In the genomic region with DNA sequence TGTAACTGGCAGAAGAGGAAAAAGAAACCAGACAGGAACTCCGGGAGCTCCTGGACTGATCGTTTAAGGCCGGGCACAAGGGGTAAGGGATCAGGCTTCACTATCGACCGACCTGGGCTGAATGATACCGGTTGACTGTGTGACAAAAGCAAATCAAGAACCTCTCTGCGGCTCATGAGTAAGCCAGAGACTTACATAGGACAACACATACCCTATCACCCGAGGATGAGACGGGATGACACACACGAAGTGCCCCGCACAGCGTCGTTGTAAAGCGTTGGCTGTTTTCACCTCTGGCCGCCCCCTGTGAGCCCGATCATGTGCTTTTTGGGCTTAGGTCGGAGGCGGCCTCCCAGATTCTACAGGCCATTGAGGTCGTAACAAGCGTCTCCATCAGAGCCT, we compare ENCODE assay signal across 8 cellular contexts. TPM values are rescaled to one million over a fixed set of nuclear protein-coding genes. Genes with fewer than 3 reads are reported as not detected.
DNase-seq lines count a peak whose midpoint lies in the region; ATAC-seq lines count a peak whose summit lies in the region.

No MANE protein-coding gene starts in this region.

- peaks cover 34% of the 10 kb centered on the region for H3K4me1 Mint-ChIP-seq in central memory CD8-positive, alpha-beta T cell

- H3K4me2 ChIP-seq in mesendoderm (ENCODE audit: low read length) = peak overlapping the region; percentile 79

- peak overlapping the region; percentile 15 for H3K23ac ChIP-seq in mesendoderm (ENCODE audit: low read length)

- H3K27me3 Mint-ChIP-seq in central memory CD8-positive, alpha-beta T cell = no peaks in the 10 kb centered on the region

- peak; percentile 18 to 68 (median 46) for DNase-seq in activated CD4-positive, CD25-positive, alpha-beta regulatory T cell (lab: John Stamatoyannopoulos, UW)
- peak in 1 of 2 donors; percentile 49 for DNase-seq in central memory CD8-positive, alpha-beta T cell (ENCODE audit: low spot score in 2 of 2)
- DNase-seq in mesendoderm = peak; percentile 80
- peak; percentile 47 for DNase-seq in stimulated activated CD8-positive, alpha-beta memory T cell treated with anti-CD3 and anti-CD28 coated beads, Interleukin-4, amount 100 ng/mL, for 24 hours (ENCODE audit: low read depth)
- DNase-seq in NCI-H1436 treated with DMSO at 0.1 percent for 48 hours (lab: John Stamatoyannopoulos, UW) = no peak
- no peak for DNase-seq in NCI-H187 treated with DMSO at 0.1 percent for 48 hours (lab: John Stamatoyannopoulos, UW)

- H3K27ac ChIP-seq in mesendoderm (ENCODE audit: low read depth, low read length) = peak overlapping the region; percentile 95

- ATAC-seq in GM18498 (IDR thresholded peaks at IDR 0.05; ENCODE audit: unreplicated experiment) = peak; percentile 1
- peak; percentile 6 for ATAC-seq in HG03108 (IDR thresholded peaks at IDR 0.05; ENCODE audit: unreplicated experiment)
- peak; percentile 61 for ATAC-seq in central memory CD8-positive, alpha-beta T cell (replicated peaks; ENCODE audit: extremely low read depth, poor library complexity, severe bottlenecking)

- peak overlapping the region; percentile 98 for H3K18ac ChIP-seq in mesendoderm (ENCODE audit: low read length)

- no peaks in the 10 kb centered on the region for H3K36me3 ChIP-seq in mesendoderm (ENCODE audit: control insufficient read depth, insufficient read depth, low read length)

- H3K4me1 ChIP-seq in mesendoderm (ENCODE audit: control insufficient read depth, low read depth, low read length) = peaks cover 7% of the 10 kb centered on the region

- peak overlapping the region; percentile 96 for H3K27ac Mint-ChIP-seq in central memory CD8-positive, alpha-beta T cell (ENCODE audit: low read depth)

- H3K36me3 Mint-ChIP-seq in central memory CD8-positive, alpha-beta T cell (ENCODE audit: insufficient read depth) = peaks cover 24% of the 10 kb centered on the region

- H3K79me1 ChIP-seq in mesendoderm (ENCODE audit: low read length) = peaks cover under 1% of the 10 kb centered on the region

- peak overlapping the region; percentile 92 for H3K9ac ChIP-seq in mesendoderm (ENCODE audit: low read length)

- H4K8ac ChIP-seq in mesendoderm (ENCODE audit: low read depth, low read length) = peak overlapping the region; percentile 95

- H3K9me3 Mint-ChIP-seq in central memory CD8-positive, alpha-beta T cell = no peaks in the 10 kb centered on the region

- WGBS in mesendoderm (ENCODE audit: extremely low coverage, insufficient coverage, low lambda C conversion rate) = no CpG with 5 or more reads among the region's 20 CpGs

- H2BK5ac ChIP-seq in mesendoderm (ENCODE audit: low read length) = peak overlapping the region; percentile 94

- peak overlapping the region; percentile 65 for H3K4me3 ChIP-seq in mesendoderm (ENCODE audit: low read length)

- peak overlapping the region; percentile 96 for H3K56ac ChIP-seq in mesendoderm (ENCODE audit: low read length)

- H3K4me3 Mint-ChIP-seq in central memory CD8-positive, alpha-beta T cell = peak overlapping the region; percentile 84

- H2BK120ac ChIP-seq in mesendoderm (ENCODE audit: low read depth, low read length) = peak overlapping the region; percentile 79

- peak overlapping the region; percentile 80 for H2BK15ac ChIP-seq in mesendoderm (replicated peaks; ENCODE audit: low read depth)

- peak overlapping the region; percentile 59 for H4K5ac ChIP-seq in mesendoderm (ENCODE audit: low read length)

- no peaks in the 10 kb centered on the region for H3K27me3 ChIP-seq in mesendoderm (ENCODE audit: insufficient read depth, low read length, poor library complexity)

- H3K4ac ChIP-seq in mesendoderm (ENCODE audit: low read depth, low read length) = peak overlapping the region; percentile 98

- peak overlapping the region; percentile 78 for H2AK5ac ChIP-seq in mesendoderm (ENCODE audit: low read length)

- H3K79me2 ChIP-seq in mesendoderm (ENCODE audit: control insufficient read depth, insufficient read depth, low read length) = peaks cover 28% of the 10 kb centered on the region

RNA-seq across cellular contexts. Expression of gene TGIF2, which starts 0.7 kb away (rescaled TPM):
- polyA plus RNA-seq in mesendoderm (2013, experiment 1 of 2) = 68.5 TPM
- 65.7 TPM for polyA plus RNA-seq in mesendoderm (2013, experiment 2 of 2)

RNA-seq across cellular contexts. Expression of gene MYL9, which starts 31.4 kb away (rescaled TPM):
- 265 TPM for polyA plus RNA-seq in mesendoderm (2013, experiment 1 of 2)
- 287 TPM for polyA plus RNA-seq in mesendoderm (2013, experiment 2 of 2)

RNA-seq across cellular contexts. Expression of gene RAB5IF, which starts 32.9 kb away (rescaled TPM):
- 152 TPM for polyA plus RNA-seq in mesendoderm (2013, experiment 1 of 2)
- 148 TPM for polyA plus RNA-seq in mesendoderm (2013, experiment 2 of 2)

Comparison
In these comparisons a context has a peak if more than half of its experiments do, and no peak if none do; other contexts are left out.
1. ATAC-seq: peak in every context shown above with its lines; median percentile 61 in central memory CD8-positive, alpha-beta T cell; 6 in HG03108; 1 in GM18498.
2. DNase-seq: peak in activated CD4-positive, CD25-positive, alpha-beta regulatory T cell (4 of 4), mesendoderm (single experiment) and stimulated activated CD8-positive, alpha-beta memory T cell treated with anti-CD3 and anti-CD28 coated beads, Interleukin-4, amount 100 ng/mL, for 24 hours (single experiment); none in NCI-H1436 treated with DMSO at 0.1 percent for 48 hours (single experiment) and NCI-H187 treated with DMSO at 0.1 percent for 48 hours (single experiment).